In genomic region chr3:133745981-133746721, GRCh38 we compare ENCODE assay signal across 13 cellular contexts. TPM values are rescaled to one million over a fixed set of nuclear protein-coding genes. Genes with fewer than 3 reads are reported as not detected.
DNase-seq lines count a peak whose midpoint lies in the region; ATAC-seq and TF ChIP-seq lines count a peak whose summit lies in the region.
"Had no signal": no experiment of that assay in that cellular context is flagged by ENCODE, and none has a peak within 500 bp of the region (broad histone marks: within the 10 kb centered on the region; RNA-seq: fewer than 3 reads in every experiment).

TF (plus strand) TSS chr3:133746393; CDS start chr3:133746441, 48 bp downstream.

- H3K4me3 ChIP-seq in endodermal cell (ENCODE audit: low read length), result peak within 1 kb of the TSS; percentile 64
- H3K4me3 ChIP-seq in left lung, result no peak within 1 kb of the TSS

- H3K9me3 Mint-ChIP-seq in activated naive CD8-positive, alpha-beta T cell (ENCODE audit: low read depth), result no peaks in the 10 kb centered on the region
- H3K9me3 Mint-ChIP-seq in activated naive CD8-positive, alpha-beta T cell treated with anti-CD3 and anti-CD28 coated beads for 36 hours, result no peaks in the 10 kb centered on the region
- H3K9me3 Mint-ChIP-seq in endodermal cell, result no peaks in the 10 kb centered on the region
- H3K9me3 Mint-ChIP-seq: activated CD4-positive, alpha-beta T cell treated with anti-CD3 and anti-CD28 coated beads, Interleukin-2, amount 10 ng/mL, durations not matched to agents 7 days and 5 days had no signal

- no peak for TF ChIP-seq CTCF in endodermal cell (conservative IDR thresholded peaks at IDR 0.05)
- no peak for TF ChIP-seq CTCF in left lung (IDR thresholded peaks at IDR 0.05)

- ATAC-seq in left lung (peak; percentile 40), GM21423 (IDR thresholded peaks at IDR 0.05; ENCODE audit: unreplicated experiment) (no peak), GM18867 (IDR thresholded peaks at IDR 0.05; ENCODE audit: unreplicated experiment) (no peak)

- intact Hi-C loops in left lung (cut with DNase I), result no loop called here

- H3K27me3 ChIP-seq in endodermal cell (ENCODE audit: control insufficient read depth, insufficient read depth, low read length, poor library complexity, severe bottlenecking), result peaks cover 74% of the 10 kb centered on the region
- H3K27me3 ChIP-seq in left lung, result peaks cover 19 to 43% of the 10 kb centered on the region in 2 donors
- H3K27me3 ChIP-seq: vagina had no signal

- H3K4me3 Mint-ChIP-seq in activated naive CD8-positive, alpha-beta T cell, result peak within 1 kb of the TSS; percentile 30
- H3K4me3 Mint-ChIP-seq in activated naive CD8-positive, alpha-beta T cell treated with anti-CD3 and anti-CD28 coated beads for 36 hours, result no peak within 1 kb of the TSS
- no peak within 1 kb of the TSS for H3K4me3 Mint-ChIP-seq in endodermal cell
- H3K4me3 Mint-ChIP-seq: activated CD4-positive, alpha-beta T cell treated with anti-CD3 and anti-CD28 coated beads, Interleukin-2, amount 10 ng/mL, durations not matched to agents 7 days and 5 days had no signal

- peaks cover 24% of the 10 kb centered on the region for H3K27me3 Mint-ChIP-seq in activated naive CD8-positive, alpha-beta T cell
- peaks cover 47% of the 10 kb centered on the region for H3K27me3 Mint-ChIP-seq in activated naive CD8-positive, alpha-beta T cell treated with anti-CD3 and anti-CD28 coated beads for 36 hours
- H3K27me3 Mint-ChIP-seq in endodermal cell (ENCODE audit: insufficient read depth), result peaks cover 3% of the 10 kb centered on the region

- 39 to 60% methylated on average over 23 to 50 of the region's 50 CpGs for WGBS in endodermal cell (ENCODE audit: insufficient coverage in 1 of 2, insufficient read length in 1 of 2), 2 experiments

- H3K27ac ChIP-seq in endodermal cell (ENCODE audit: low read depth, low read length) (no peak within 1 kb of the TSS), left lung (no peak within 1 kb of the TSS)
- H3K27ac ChIP-seq: vagina had no signal

- no peak within 1 kb of the TSS for H3K27ac Mint-ChIP-seq in activated naive CD8-positive, alpha-beta T cell
- H3K27ac Mint-ChIP-seq in activated naive CD8-positive, alpha-beta T cell treated with anti-CD3 and anti-CD28 coated beads for 36 hours, result no peak within 1 kb of the TSS
- H3K27ac Mint-ChIP-seq in endodermal cell, result no peak within 1 kb of the TSS
- H3K27ac Mint-ChIP-seq: activated CD4-positive, alpha-beta T cell treated with anti-CD3 and anti-CD28 coated beads, Interleukin-2, amount 10 ng/mL, durations not matched to agents 7 days and 5 days had no signal

- no peak within 1 kb of the TSS for H3K9ac ChIP-seq in endodermal cell (ENCODE audit: extremely low read depth, low read length, poor library complexity, severe bottlenecking)

- H3K36me3 Mint-ChIP-seq in activated naive CD8-positive, alpha-beta T cell, result no peaks in the 10 kb centered on the region
- no peaks in the 10 kb centered on the region for H3K36me3 Mint-ChIP-seq in activated naive CD8-positive, alpha-beta T cell treated with anti-CD3 and anti-CD28 coated beads for 36 hours
- no peaks in the 10 kb centered on the region for H3K36me3 Mint-ChIP-seq in endodermal cell (ENCODE audit: low read depth)

- DNase-seq in activated naive CD8-positive, alpha-beta T cell treated with anti-CD3 and anti-CD28 coated beads for 36 hours, result no peak
- DNase-seq in endodermal cell (no peak), left lung (no peak), superior temporal gyrus (ENCODE audit: extremely low spot score) (peak; percentile 95)
- DNase-seq in central memory CD4-positive, alpha-beta T cell, result no peak
- DNase-seq: activated CD4-positive, alpha-beta T cell treated with anti-CD3 and anti-CD28 coated beads, Interleukin-2, amount 10 ng/mL, durations not matched to agents 7 days and 5 days; GF-D8; NCI-H146; SHP77 treated with DMSO at 0.1 percent for 48 hours had no signal

- H3K4me1 Mint-ChIP-seq in activated naive CD8-positive, alpha-beta T cell (ENCODE audit: low read depth), result peaks cover 2% of the 10 kb centered on the region
- peaks cover 2% of the 10 kb centered on the region for H3K4me1 Mint-ChIP-seq in activated naive CD8-positive, alpha-beta T cell treated with anti-CD3 and anti-CD28 coated beads for 36 hours
- peaks cover 3% of the 10 kb centered on the region for H3K4me1 Mint-ChIP-seq in endodermal cell
- H3K4me1 Mint-ChIP-seq: activated CD4-positive, alpha-beta T cell treated with anti-CD3 and anti-CD28 coated beads, Interleukin-2, amount 10 ng/mL, durations not matched to agents 7 days and 5 days had no signal

- H3K4me1 ChIP-seq in endodermal cell (ENCODE audit: control insufficient read depth, insufficient read depth, low read length) (no peaks in the 10 kb centered on the region), left lung (no peaks in the 10 kb centered on the region)
- H3K4me1 ChIP-seq: vagina had no signal

- no peaks in the 10 kb centered on the region for H3K36me3 ChIP-seq in endodermal cell (ENCODE audit: control insufficient read depth, insufficient read depth, low read length)
- H3K36me3 ChIP-seq in left lung, result no peaks in the 10 kb centered on the region
- H3K36me3 ChIP-seq: vagina had no signal

- H3K9me3 ChIP-seq in endodermal cell (ENCODE audit: control insufficient read depth, low read length) (no peaks in the 10 kb centered on the region), left lung (no peaks in the 10 kb centered on the region)
- H3K9me3 ChIP-seq: vagina had no signal

RNA-seq across cellular contexts. Expression of gene TF, which starts in this region (rescaled TPM):
- under 1 TPM; 0.02 to 0.08 TPM for total RNA-seq in activated naive CD8-positive, alpha-beta T cell treated with anti-CD3 and anti-CD28 coated beads for 36 hours
- 1 to 10 TPM in 1 of 2 donors, under 1 TPM in 1; 0.40 to 3.0 TPM for total RNA-seq in endodermal cell
- 1.1 TPM for polyA plus RNA-seq in endodermal cell (2013, experiment 1 of 2)
- polyA plus RNA-seq in endodermal cell (2013, experiment 2 of 2), result 0.66 TPM
- 1 to 10 TPM; 2.1 to 3.5 TPM for total RNA-seq in left lung
